8 cellular contexts compared by ENCODE assay signal in the genomic region with DNA sequence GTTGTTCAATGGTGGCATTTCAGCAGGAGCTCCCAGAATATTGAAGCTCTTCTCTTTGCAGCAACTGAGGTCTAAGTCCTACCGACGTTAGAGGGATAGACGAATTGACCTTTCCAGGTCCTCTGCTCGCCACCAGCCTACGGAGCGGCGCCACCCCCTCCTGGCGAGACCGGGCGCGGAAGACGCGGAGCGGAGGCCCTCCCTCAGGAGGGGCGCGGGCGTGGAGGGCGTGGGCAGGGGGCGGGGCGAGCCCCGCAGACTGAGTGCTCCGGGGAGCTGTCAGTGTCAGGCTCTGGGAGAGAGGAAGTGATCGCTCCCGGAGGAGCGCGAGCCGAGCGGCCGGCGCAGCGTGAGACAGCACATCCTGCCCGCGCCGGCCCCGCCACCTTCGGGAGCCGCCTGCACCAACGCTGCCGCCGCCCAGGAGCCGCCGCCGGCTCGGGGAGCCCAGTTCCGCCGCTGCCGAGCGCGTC. TPM values are rescaled to one million over a fixed set of nuclear protein-coding genes. Genes with fewer than 3 reads are reported as not detected.
DNase-seq lines count a peak whose midpoint lies in the region; ATAC-seq, FAIRE-seq and TF ChIP-seq lines count a peak whose summit lies in the region.

A gene (plus strand): TSS at position 257 of the 473 bp plus-strand sequence. CDS start 32,176 bp downstream, outside the sequence.

- peak within 1 kb of the TSS; percentile 41 to 76 (median 60) for H3K27ac ChIP-seq in transverse colon

- peaks cover 29% of the 10 kb centered on the region for H3K27me3 Mint-ChIP-seq in nephron (ENCODE audit: low read depth)

- H3K9me3 ChIP-seq in transverse colon = no peaks in the 10 kb centered on the region

- H3K36me3 ChIP-seq in transverse colon = no peaks in the 10 kb centered on the region

- FAIRE-seq in GM19239 (lab: Jason Lieb, UNC) = no peak

- peaks cover 23% of the 10 kb centered on the region for H3K27me3 ChIP-seq in transverse colon

- DNase-seq in CD1c-positive myeloid dendritic cell (ENCODE audit: extremely low spot score) = peak; percentile 83
- DNase-seq in GM19239 (ENCODE audit: insufficient read length, low spot score) = peak; percentile 50
- peak; percentile 75 for DNase-seq in NCI-H226
- peak; percentile 59 for DNase-seq in activated CD8-positive, alpha-beta memory T cell treated with anti-CD3 and anti-CD28 coated beads, Interleukin-2, amount 50 U/mL, for 48 hours
- peak; percentile 62 for DNase-seq in foreskin melanocyte
- peak; percentile 62 for DNase-seq in transverse colon

- peak within 1 kb of the TSS; percentile 51 to 66 (median 56) for H3K4me3 ChIP-seq in transverse colon

- 0% methylated on average over 45 of the region's 49 CpGs; no CpG with 5 or more reads in 1 of the 2 donors for WGBS in transverse colon (ENCODE audit: low coverage in 1 of 2), 2 donors

- intact Hi-C loops in transverse colon (cut with DNase I; ENCODE audit: low total_unique reads) = no loop called here

- TF ChIP-seq POLR2A in transverse colon (IDR thresholded peaks at IDR 0.05) = no peak

- peak; percentile 97 for ATAC-seq in HG03139 (IDR thresholded peaks at IDR 0.05; ENCODE audit: unreplicated experiment)

- H3K9me3 Mint-ChIP-seq in nephron = no peaks in the 10 kb centered on the region

- H3K4me1 ChIP-seq in transverse colon = peaks cover 0 to 11% (median 5%) of the 10 kb centered on the region in 4 donors

- TF ChIP-seq CTCF in nephron (IDR thresholded peaks at IDR 0.05; ENCODE audit: unreplicated experiment in 3 of 3) (no peak), transverse colon (IDR thresholded peaks at IDR 0.05) (no peak)

- H3K4me3 Mint-ChIP-seq in nephron = peak within 1 kb of the TSS; percentile 88 to 89 (median 89)

- H3K27ac Mint-ChIP-seq in nephron = no peak within 1 kb of the TSS

- H3K36me3 Mint-ChIP-seq in nephron (ENCODE audit: low read depth) = no peaks in the 10 kb centered on the region

- H3K4me1 Mint-ChIP-seq in nephron = peaks cover 7% of the 10 kb centered on the region

- in situ Hi-C loops in transverse colon (cut with MboI; ENCODE audit: low pct_ligation_motif_present in 1 of 4, low pct_unique_long_range_greater_than_20kb in 1 of 4, low sequenced_read_pairs in 3 of 4) = no loop called here

- no peak for TF ChIP-seq EP300 in transverse colon (IDR thresholded peaks at IDR 0.05; ENCODE audit: low read depth)

RNA-seq across cellular contexts. Expression of the gene that starts here (rescaled TPM):
- total RNA-seq in transverse colon = 10 to 100 TPM in 1 of 4 donors, 1 to 10 TPM in 3; 1.8 to 37.0 (median 7.4) TPM

Comparison
In these comparisons a context has a peak if more than half of its experiments do, and no peak if none do; other contexts are left out.
1. Peak in every context shown above with its lines: DNase-seq, ATAC-seq, H3K4me3 ChIP-seq and H3K27ac ChIP-seq.